9 cellular contexts compared by ENCODE assay signal in the genomic region with DNA sequence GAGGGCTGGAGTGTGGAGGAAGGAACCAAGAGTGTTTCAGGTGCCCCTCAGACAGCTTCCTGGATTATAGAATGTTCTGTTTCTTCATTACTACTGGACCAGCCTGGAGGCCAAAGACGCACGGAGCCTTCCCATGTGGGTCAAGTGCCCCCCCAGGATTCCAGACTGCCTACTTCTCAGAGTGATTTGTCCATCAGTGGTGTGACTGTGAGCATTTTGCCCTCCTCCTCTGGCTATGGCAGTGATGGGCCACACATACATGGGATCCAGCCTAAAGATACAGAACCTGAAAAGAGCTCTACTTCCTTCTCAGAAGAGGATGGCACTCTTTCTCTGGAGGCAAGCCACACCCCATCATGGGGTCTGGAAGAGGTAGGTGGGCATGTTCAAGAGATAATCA.
DNase-seq lines count a peak whose midpoint lies in the region; TF ChIP-seq lines count a peak whose summit lies in the region.
"Had no signal": no experiment of that assay in that cellular context is flagged by ENCODE, and none has a peak within 500 bp of the region (broad histone marks: within the 10 kb centered on the region; RNA-seq: fewer than 3 reads in every experiment).

No MANE protein-coding gene starts in this region.

- H3K27me3 Mint-ChIP-seq in endothelial cell (ENCODE audit: unreplicated experiment): peaks cover 6% of the 10 kb centered on the region

- DNase-seq in GM12865 (ENCODE audit: low read depth): no peak
- DNase-seq in endothelial cell (ENCODE audit: low spot score): no peak
- no peak for DNase-seq in sigmoid colon
- no peak for DNase-seq in KBM-7
- DNase-seq in SHP77 treated with DMSO at 0.1 percent for 48 hours (lab: John Stamatoyannopoulos, UW): no peak
- DNase-seq in GM19240 (ENCODE audit: insufficient read length, low spot score): no peak
- no peak for DNase-seq in HPDE6-E6E7 (ENCODE audit: extremely low spot score)
- DNase-seq: right cardiac atrium had no signal

- TF ChIP-seq CTCF in GM12865 (IDR thresholded peaks at IDR 0.05; ENCODE audit: insufficient read depth, low read depth, low read length, missing control alignments) (no peak), KMS-11 (conservative IDR thresholded peaks at IDR 0.05; ENCODE audit: low read depth, low read length) (no peak), endothelial cell (IDR thresholded peaks at IDR 0.05; ENCODE audit: unreplicated experiment) (no peak), sigmoid colon (IDR thresholded peaks at IDR 0.05) (no peak)

- no peaks in the 10 kb centered on the region for H3K9me3 ChIP-seq in sigmoid colon

- 63 to 85% methylated on average over 2 of the region's 2 CpGs for WGBS in sigmoid colon, 2 donors

- TF ChIP-seq POLR2A in sigmoid colon (IDR thresholded peaks at IDR 0.05): no peak

- H3K79me2 ChIP-seq in KMS-11 (ENCODE audit: insufficient read depth, low read depth): peaks cover 56% of the 10 kb centered on the region

- peak overlapping the region; percentile 99 for H3K4me2 ChIP-seq in KMS-11

- H3K9me3 Mint-ChIP-seq in endothelial cell (ENCODE audit: unreplicated experiment): no peaks in the 10 kb centered on the region

- no peak for TF ChIP-seq EP300 in sigmoid colon (IDR thresholded peaks at IDR 0.05)

- no peak overlapping the region for H3K4me3 Mint-ChIP-seq in endothelial cell (ENCODE audit: unreplicated experiment)

- no peaks in the 10 kb centered on the region for H3K27me3 ChIP-seq in KMS-11 (ENCODE audit: insufficient read depth, low read depth)
- H3K27me3 ChIP-seq in sigmoid colon: no peaks in the 10 kb centered on the region

- H3K36me3 ChIP-seq in KMS-11 (ENCODE audit: insufficient read depth) (no peaks in the 10 kb centered on the region), sigmoid colon (no peaks in the 10 kb centered on the region)

- H3K36me3 Mint-ChIP-seq in endothelial cell (ENCODE audit: low read depth, unreplicated experiment): peaks cover 11% of the 10 kb centered on the region

- H3K9ac ChIP-seq in KMS-11: peak overlapping the region; percentile 64; the same call in 1 of the 2 replicates

- peaks cover 71% of the 10 kb centered on the region for H3K4me1 ChIP-seq in KMS-11 (ENCODE audit: low read depth, poor library complexity, severe bottlenecking)
- H3K4me1 ChIP-seq in sigmoid colon: peaks cover 0 to 86% (median 81%) of the 10 kb centered on the region in 4 donors

- intact Hi-C loops in sigmoid colon (cut with DNase I): loop anchor here (5.0 kb wide), 1 partner anchor 138 kb away; no protein-coding TSS in a partner anchor

- H3K4me3 ChIP-seq in GM12865 (ENCODE audit: low read depth, low read length) (peak overlapping the region; percentile 61), KMS-11 (IDR thresholded peaks at IDR 0.05; ENCODE audit: insufficient read depth, low read depth, low read length) (no peak overlapping the region), sigmoid colon (peak overlapping the region in 3 of 4 donors; percentile 38 to 48 (median 44))

- H2AFZ ChIP-seq in KMS-11 (ENCODE audit: low read depth): peak overlapping the region; percentile 23; the same call in 1 of the 2 replicates

- H4K20me1 ChIP-seq in KMS-11 (ENCODE audit: insufficient read depth): no peaks in the 10 kb centered on the region

- peak overlapping the region; percentile 78 for H3K27ac ChIP-seq in KMS-11
- peak overlapping the region; percentile 81 to 88 (median 88) for H3K27ac ChIP-seq in sigmoid colon

- in situ Hi-C loops in KBM-7 (cut with MboI; ENCODE audit: low pct_unique_long_range_greater_than_20kb, low sequenced_read_pairs): no loop called here

- peak overlapping the region; percentile 84 for H3K27ac Mint-ChIP-seq in endothelial cell (ENCODE audit: unreplicated experiment)

- peaks cover 42% of the 10 kb centered on the region for H3K4me1 Mint-ChIP-seq in endothelial cell (ENCODE audit: unreplicated experiment)
